In genomic region chr6:7236312-7237209, GRCh38 we compare ENCODE assay signal across 8 cellular contexts.
A peak's percentile ranks its signal among the peaks of the same experiment; 100 is the strongest.
DNase-seq lines count a peak whose midpoint lies in the region; ATAC-seq, FAIRE-seq and TF ChIP-seq lines count a peak whose summit lies in the region.

No MANE protein-coding gene starts in this region.

- H2AK5ac ChIP-seq in H9 (ENCODE audit: insufficient read length, low read length): no peak overlapping the region

- H3K4me1 ChIP-seq in OCI-LY7 (ENCODE audit: insufficient read depth, low read length, poor library complexity, severe bottlenecking) (peaks cover 23% of the 10 kb centered on the region), H9 (ENCODE audit: insufficient read depth, low read length) (0 out of 2 replicates have a peak, but pooled peaks cover 3% of the 10 kb centered on the region)
- no peaks in the 10 kb centered on the region for H3K4me1 ChIP-seq in CD4-positive, alpha-beta memory T cell (ENCODE audit: insufficient read depth, low read length)

- no peak overlapping the region for H3K9ac ChIP-seq in H9 (ENCODE audit: extremely low read depth, insufficient read length, low read length)

- no peak overlapping the region for H3K56ac ChIP-seq in H9 (ENCODE audit: insufficient read length, low read depth, low read length)

- no peak overlapping the region for H3K14ac ChIP-seq in H9 (ENCODE audit: insufficient read depth, low read length)

- POLR2A ChIA-PET in OCI-LY7 (lab: Charles Lee): interaction anchor here (0.8 to 1.6 kb wide), 3 partner anchors 14 to 104 kb away, joined by 4 to 6 read pairs (median 4); no protein-coding TSS in a partner anchor
- POLR2A ChIA-PET in CD4-positive, alpha-beta memory T cell (lab: Charles Lee; ENCODE audit: partially characterized antibody): no interaction called here

- H3K27ac Mint-ChIP-seq in memory B cell (peak overlapping the region; percentile 76), H9 (peak overlapping the region in 1 of 3 experiments; percentile 65; a peak in 1 of 7 replicates)
- peak overlapping the region in 2 of 7 donors; percentile 17 to 75 for H3K27ac Mint-ChIP-seq in CD4-positive, alpha-beta memory T cell

- H3K4me3 Mint-ChIP-seq in memory B cell (no peak overlapping the region), H9 (no peak overlapping the region)
- H3K4me3 Mint-ChIP-seq in CD4-positive, alpha-beta memory T cell: no peak overlapping the region

- no TSS peak for BruUV-seq in OCI-LY7 (replicated peaks; lab: Mats Ljungman, UMichigan)

- H3K23me2 ChIP-seq in H9 (ENCODE audit: insufficient read length, low read depth, low read length, poor library complexity, severe bottlenecking): no peaks in the 10 kb centered on the region

- H3K27me3 Mint-ChIP-seq in memory B cell (no peaks in the 10 kb centered on the region), H9 (ENCODE audit: low read depth) (no peaks in the 10 kb centered on the region)
- no peaks in the 10 kb centered on the region for H3K27me3 Mint-ChIP-seq in CD4-positive, alpha-beta memory T cell

- H3K4ac ChIP-seq in H9 (ENCODE audit: low read depth, low read length): no peak overlapping the region

- H2AFZ ChIP-seq in OCI-LY7 (ENCODE audit: low read length) (no peak overlapping the region), H9 (ENCODE audit: low read length) (no peak overlapping the region)

- no peak overlapping the region for H2BK12ac ChIP-seq in H9 (ENCODE audit: insufficient read length, low read depth, low read length)

- H3K79me2 ChIP-seq in OCI-LY7 (ENCODE audit: insufficient read depth, low read depth, low read length) (no peaks in the 10 kb centered on the region), H9 (ENCODE audit: insufficient read depth, low read length) (no peaks in the 10 kb centered on the region)

- H3T11ph ChIP-seq in H9 (ENCODE audit: low read length): no peak overlapping the region

- H3K27me3 ChIP-seq in H9 (ENCODE audit: insufficient read depth, low read length): no peaks in the 10 kb centered on the region
- H3K27me3 ChIP-seq in CD4-positive, alpha-beta memory T cell (ENCODE audit: insufficient read depth, low read length): no peaks in the 10 kb centered on the region

- no CpG with 5 or more reads among the region's 8 CpGs for WGBS in H9 (ENCODE audit: extremely low coverage, insufficient read length, low lambda C conversion rate)

- no peak overlapping the region for H4K8ac ChIP-seq in H9 (replicated peaks; ENCODE audit: insufficient read length, low read depth, low read length)

- TF ChIP-seq POLR2A in GM12892 (IDR thresholded peaks at IDR 0.05; ENCODE audit: low read depth, low read length): peak; percentile 31; the same call in 1 of the 2 replicates

- no peak for TF ChIP-seq CTCF in OCI-LY7 (conservative IDR thresholded peaks at IDR 0.05; ENCODE audit: low read length)
- TF ChIP-seq CTCF in H9 (conservative IDR thresholded peaks at IDR 0.05): no peak
- TF ChIP-seq CTCF in coronary artery (IDR thresholded peaks at IDR 0.05): no peak

- H4K20me1 ChIP-seq in OCI-LY7 (ENCODE audit: insufficient read depth, low read length) (no peaks in the 10 kb centered on the region), H9 (ENCODE audit: control insufficient read depth, insufficient read depth, insufficient read length) (no peaks in the 10 kb centered on the region)

- no peak overlapping the region for H2BK15ac ChIP-seq in H9 (ENCODE audit: low read depth, low read length)

- H3K79me1 ChIP-seq in H9 (ENCODE audit: insufficient read depth, low read depth, low read length, poor library complexity, severe bottlenecking): no peaks in the 10 kb centered on the region

- H3K36me3 ChIP-seq in OCI-LY7 (ENCODE audit: insufficient read depth, low read length): no peaks in the 10 kb centered on the region
- H3K36me3 ChIP-seq in CD4-positive, alpha-beta memory T cell (ENCODE audit: insufficient read depth, low read length): peaks cover 35% of the 10 kb centered on the region

- DNase-seq in GM12892 (ENCODE audit: insufficient read length) (no peak), OCI-LY7 (ENCODE audit: low spot score) (peak; percentile 19), memory B cell (ENCODE audit: low spot score in 2 of 2) (no peak), H9 (no peak), NCI-H1105 (lab: John Stamatoyannopoulos, UW) (no peak), coronary artery (ENCODE audit: low spot score) (no peak)
- DNase-seq in CD4-positive, alpha-beta memory T cell: no peak

- no peaks in the 10 kb centered on the region for H3K9me2 ChIP-seq in OCI-LY7 (ENCODE audit: insufficient read depth, low read length)

- no peak overlapping the region for H3K23ac ChIP-seq in H9 (ENCODE audit: insufficient read length, low read depth, low read length)

- ATAC-seq in GM21723 (IDR thresholded peaks at IDR 0.05; ENCODE audit: unreplicated experiment): peak; percentile 57
- ATAC-seq in memory B cell (ENCODE audit: low read depth): no peak

- no peak overlapping the region for H3K4me3 ChIP-seq in OCI-LY7 (ENCODE audit: low read depth, low read length, poor library complexity, severe bottlenecking)
- H3K4me3 ChIP-seq in CD4-positive, alpha-beta memory T cell (ENCODE audit: low read length in 2 of 2): no peak overlapping the region
- H3K4me3 ChIP-seq in coronary artery: no peak overlapping the region

- H2BK120ac ChIP-seq in H9 (ENCODE audit: low read depth, low read length, poor library complexity, severe bottlenecking): no peak overlapping the region

- peak; percentile 69 for FAIRE-seq in GM12892 (lab: Jason Lieb, UNC)

- CTCF ChIA-PET in OCI-LY7 (lab: Charles Lee; ENCODE audit: unreplicated experiment): interaction anchor here (0.6 kb wide), 1 partner anchor 90 kb away, joined by 3 read pairs; no protein-coding TSS in a partner anchor
- CTCF ChIA-PET in CD4-positive, alpha-beta memory T cell (lab: Charles Lee; ENCODE audit: partially characterized antibody): interaction anchor here (1.0 kb wide), 1 partner anchor 517 kb away, joined by 4 read pairs; no protein-coding TSS in a partner anchor

- H3K18ac ChIP-seq in H9 (ENCODE audit: insufficient read length, low read depth, low read length): no peak overlapping the region

- no peak overlapping the region for H4K91ac ChIP-seq in H9 (ENCODE audit: insufficient read length, low read depth, low read length)

- H3K9me3 Mint-ChIP-seq in memory B cell (no peaks in the 10 kb centered on the region), H9 (no peaks in the 10 kb centered on the region)
- H3K9me3 Mint-ChIP-seq in CD4-positive, alpha-beta memory T cell: no peaks in the 10 kb centered on the region

- H3K27ac ChIP-seq in OCI-LY7 (ENCODE audit: low read depth, low read length, poor library complexity, severe bottlenecking) (no peak overlapping the region), H9 (ENCODE audit: insufficient read length, low read depth, low read length) (no peak overlapping the region), coronary artery (no peak overlapping the region)
- H3K27ac ChIP-seq in CD4-positive, alpha-beta memory T cell (ENCODE audit: low read depth, low read length): no peak overlapping the region

- H3K36me3 Mint-ChIP-seq in memory B cell (peaks cover 19% of the 10 kb centered on the region), H9 (ENCODE audit: insufficient read depth in 1 of 3, low read depth in 3 of 3) (peaks cover 2 to 15% (median 13%) of the 10 kb centered on the region in 3 experiments)
- peaks cover 38 to 64% of the 10 kb centered on the region in 2 donors for H3K36me3 Mint-ChIP-seq in CD4-positive, alpha-beta memory T cell

- H3K4me2 ChIP-seq in OCI-LY7 (ENCODE audit: low read length): no peak overlapping the region
- H3K4me2 ChIP-seq in H9 (ENCODE audit: insufficient read depth, insufficient read length, low read length): no peak overlapping the region

- no peak overlapping the region for H2BK5ac ChIP-seq in H9 (ENCODE audit: insufficient read length, low read length)

- intact Hi-C loops in OCI-LY7 (cut with micrococcal nuclease; ENCODE audit: unreplicated experiment): loop anchor here (5.0 kb wide), 1 partner anchor 129 kb away; the partner anchor contains the start of gene RREB1
- intact Hi-C loops in CD4-positive, alpha-beta memory T cell (cut with micrococcal nuclease): no loop called here

- no peak overlapping the region for H2BK20ac ChIP-seq in H9 (ENCODE audit: low read depth, low read length, poor library complexity, severe bottlenecking)

- H3K9me3 ChIP-seq in OCI-LY7 (ENCODE audit: low read length) (no peaks in the 10 kb centered on the region), H9 (ENCODE audit: control insufficient read depth, low read depth, low read length) (no peaks in the 10 kb centered on the region)
- no peaks in the 10 kb centered on the region for H3K9me3 ChIP-seq in CD4-positive, alpha-beta memory T cell (ENCODE audit: control insufficient read depth in 1 of 2, low read length in 2 of 2)

- H4K5ac ChIP-seq in H9 (ENCODE audit: insufficient read length, low read depth, low read length): no peak overlapping the region

- H3K4me1 Mint-ChIP-seq in memory B cell (peaks cover 36% of the 10 kb centered on the region), H9 (peaks cover 17 to 20% of the 10 kb centered on the region in 2 experiments)
- H3K4me1 Mint-ChIP-seq in CD4-positive, alpha-beta memory T cell: peaks cover 6 to 11% (median 9%) of the 10 kb centered on the region in 4 donors
